10 cellular contexts compared by ENCODE assay signal in the genomic region with DNA sequence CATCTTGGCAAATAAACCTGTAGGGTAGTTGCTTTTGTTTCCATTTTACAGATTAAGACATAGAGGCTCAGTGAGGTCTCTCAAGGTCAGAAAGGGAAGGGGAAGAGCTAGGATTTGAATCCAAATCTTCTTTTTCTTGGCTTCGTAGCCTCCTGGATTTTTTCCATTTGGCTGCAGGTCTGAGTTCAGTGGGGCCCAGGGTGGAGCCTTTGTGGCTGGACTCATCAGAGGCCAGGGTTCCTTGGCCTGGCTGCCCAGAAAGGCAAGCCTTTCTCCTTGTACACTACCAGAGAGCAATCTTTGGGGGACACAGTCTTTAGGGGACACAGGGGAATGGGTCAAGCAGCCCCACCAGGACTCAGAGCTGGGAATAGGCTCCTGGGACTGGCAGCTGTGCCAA. TPM values are rescaled to one million over a fixed set of nuclear protein-coding genes. Genes with fewer than 3 reads are reported as not detected.
A peak's percentile ranks its signal among the peaks of the same experiment; 100 is the strongest.
DNase-seq lines count a peak whose midpoint lies in the region; ATAC-seq, FAIRE-seq and TF ChIP-seq lines count a peak whose summit lies in the region.
"Had no signal": no experiment of that assay in that cellular context is flagged by ENCODE, and none has a peak within 500 bp of the region (broad histone marks: within the 10 kb centered on the region; RNA-seq: fewer than 3 reads in every experiment).

No MANE protein-coding gene starts in this region.

- POLR2A ChIA-PET in activated CD4-positive, alpha-beta memory T cell treated with anti-CD3 and anti-CD28 coated beads for 36 hours (lab: Charles Lee): interaction anchor here (0.6 to 10.5 kb wide), 5 partner anchors 14 to 223 kb away, joined by 3 to 124 read pairs (median 3); a partner anchor contains a TSS
- POLR2A ChIA-PET in activated CD4-positive, alpha-beta memory T cell treated with anti-CD3 and anti-CD28 coated beads, Interleukin-2, amount 10 ng/mL, durations not matched to agents 7 days and 5 days (lab: Charles Lee): interaction anchor here (1.3 to 26.0 kb wide), 8 partner anchors 8 to 144 kb away, joined by 4 to 1205 read pairs (median 32); a partner anchor contains a TSS
- POLR2A ChIA-PET in K562 (lab: Yijun Ruan, JAX): interaction anchor here (0.6 kb wide), 1 partner anchor 180 kb away, joined by 3 read pairs; no protein-coding TSS in a partner anchor

- no peak for TF ChIP-seq POLR2A in K562 (conservative IDR thresholded peaks at IDR 0.05)
- TF ChIP-seq POLR2A in right lobe of liver (IDR thresholded peaks at IDR 0.05): no peak

- no peak for TF ChIP-seq RAD21 in K562 (CRISPR knock-in tag; conservative IDR thresholded peaks at IDR 0.05 in 1 of 2, IDR thresholded peaks at IDR 0.05 in 1 of 2)

- BruUV-seq in K562 (replicated peaks; lab: Mats Ljungman, UMichigan): no TSS peak

- H3K4me3 ChIP-seq in K562 (no peak overlapping the region), right lobe of liver (no peak overlapping the region), tibial artery (no peak overlapping the region)
- H3K4me3 ChIP-seq: adrenal gland, neural progenitor cell had no signal

- H2AFZ ChIP-seq in K562 (ENCODE audit: low read depth, low read length): peak overlapping the region; percentile 72; the same call in 1 of the 2 replicates

- TF ChIP-seq EP300 in K562 (IDR thresholded peaks at IDR 0.05; ENCODE audit: low read length): no peak

- peaks cover 2 to 11% of the 10 kb centered on the region in 2 experiments; a peak in 3 of 5 replicates for H3K27me3 ChIP-seq in K562 (ENCODE audit: control insufficient read depth in 2 of 2, insufficient read depth in 2 of 2, low read length in 2 of 2)
- H3K27me3 ChIP-seq in right lobe of liver: no peaks in the 10 kb centered on the region
- no peaks in the 10 kb centered on the region for H3K27me3 ChIP-seq in tibial artery
- H3K27me3 ChIP-seq: adrenal gland, neural progenitor cell had no signal

- H3K9me3 ChIP-seq in K562 (replicated peaks; ENCODE audit: control insufficient read depth, insufficient read depth, low read depth, low read length) (no peaks in the 10 kb centered on the region), right lobe of liver (no peaks in the 10 kb centered on the region), tibial artery (no peaks in the 10 kb centered on the region)
- H3K9me3 ChIP-seq: adrenal gland had no signal

- H3K27me3 Mint-ChIP-seq in activated CD4-positive, alpha-beta memory T cell treated with anti-CD3 and anti-CD28 coated beads for 36 hours: no peaks in the 10 kb centered on the region
- peaks cover 9% of the 10 kb centered on the region for H3K27me3 Mint-ChIP-seq in activated CD4-positive, alpha-beta memory T cell treated with anti-CD3 and anti-CD28 coated beads, Interleukin-2, amount 10 ng/mL, durations not matched to agents 7 days and 5 days

- no peak for ATAC-seq in K562
- peak in 1 of 4 donors; percentile 9 for ATAC-seq in right lobe of liver

- peak overlapping the region in 1 of 2 experiments; percentile 27; a peak in 1 of 4 replicates for H3K9ac ChIP-seq in K562 (ENCODE audit: insufficient read depth in 1 of 2, low read depth in 2 of 2, low read length in 2 of 2)
- H3K9ac ChIP-seq: neural progenitor cell had no signal

- peaks cover 54% of the 10 kb centered on the region for H3K4me1 Mint-ChIP-seq in activated CD4-positive, alpha-beta memory T cell treated with anti-CD3 and anti-CD28 coated beads for 36 hours (ENCODE audit: low read depth)
- peaks cover 52% of the 10 kb centered on the region for H3K4me1 Mint-ChIP-seq in activated CD4-positive, alpha-beta memory T cell treated with anti-CD3 and anti-CD28 coated beads, Interleukin-2, amount 10 ng/mL, durations not matched to agents 7 days and 5 days

- H3K27ac ChIP-seq in K562 (ENCODE audit: extremely low read depth, low read depth, low read length) (no peak overlapping the region), right lobe of liver (peak overlapping the region; percentile 20 to 35 (median 30)), tibial artery (peak overlapping the region; percentile 94)
- H3K27ac ChIP-seq: neural progenitor cell had no signal

- H3K27ac Mint-ChIP-seq in activated CD4-positive, alpha-beta memory T cell treated with anti-CD3 and anti-CD28 coated beads for 36 hours: peak overlapping the region; percentile 99
- H3K27ac Mint-ChIP-seq in activated CD4-positive, alpha-beta memory T cell treated with anti-CD3 and anti-CD28 coated beads, Interleukin-2, amount 10 ng/mL, durations not matched to agents 7 days and 5 days: no peak overlapping the region
- H3K27ac Mint-ChIP-seq: neural progenitor cell had no signal

- H3K4me1 ChIP-seq in K562 (replicated peaks in 1 of 2; ENCODE audit: control insufficient read depth in 2 of 2, insufficient read depth in 2 of 2, low read length in 2 of 2): peaks cover 13 to 32% of the 10 kb centered on the region in 2 experiments
- H3K4me1 ChIP-seq in right lobe of liver: peaks cover 2 to 43% (median 19%) of the 10 kb centered on the region in 4 donors
- H3K4me1 ChIP-seq in tibial artery: peaks cover 6 to 86% (median 67%) of the 10 kb centered on the region in 4 donors

- H3K9me3 Mint-ChIP-seq in activated CD4-positive, alpha-beta memory T cell treated with anti-CD3 and anti-CD28 coated beads for 36 hours: no peaks in the 10 kb centered on the region
- H3K9me3 Mint-ChIP-seq in activated CD4-positive, alpha-beta memory T cell treated with anti-CD3 and anti-CD28 coated beads, Interleukin-2, amount 10 ng/mL, durations not matched to agents 7 days and 5 days: no peaks in the 10 kb centered on the region
- H3K9me3 Mint-ChIP-seq: neural progenitor cell had no signal

- H3K4me2 ChIP-seq in K562 (ENCODE audit: insufficient read depth, low read length): no peak overlapping the region
- H3K4me2 ChIP-seq: neural progenitor cell had no signal

- 75% methylated on average over 1 of the region's 1 CpG for WGBS in K562 (ENCODE audit: insufficient coverage, low coverage, missing lambda C conversion rate)
- 33% methylated on average over 1 of the region's 1 CpG for WGBS in right lobe of liver (ENCODE audit: insufficient coverage, low coverage, low lambda C conversion rate, missing lambda C conversion rate)

- no peaks in the 10 kb centered on the region for H3K36me3 Mint-ChIP-seq in activated CD4-positive, alpha-beta memory T cell treated with anti-CD3 and anti-CD28 coated beads for 36 hours
- no peaks in the 10 kb centered on the region for H3K36me3 Mint-ChIP-seq in activated CD4-positive, alpha-beta memory T cell treated with anti-CD3 and anti-CD28 coated beads, Interleukin-2, amount 10 ng/mL, durations not matched to agents 7 days and 5 days (ENCODE audit: low read depth)
- H3K36me3 Mint-ChIP-seq: neural progenitor cell had no signal

- no peak for TF ChIP-seq CTCF in K562 (IDR thresholded peaks at IDR 0.05 in 2 of 3, conservative IDR thresholded peaks at IDR 0.05 in 1 of 3; ENCODE audit: insufficient read depth in 2 of 3, low read depth in 1 of 3, low read length in 3 of 3)
- TF ChIP-seq CTCF in right lobe of liver (IDR thresholded peaks at IDR 0.05): no peak
- no peak for TF ChIP-seq CTCF in tibial artery (IDR thresholded peaks at IDR 0.05)

- in situ Hi-C loops in K562 (cut with MboI): loop anchor here (25.0 kb wide), 1 partner anchor 325 kb away; no protein-coding TSS in a partner anchor

- H3K79me2 ChIP-seq in K562 (ENCODE audit: control insufficient read depth, insufficient read depth, low read length): no peaks in the 10 kb centered on the region

- DNase-seq in activated CD4-positive, alpha-beta memory T cell treated with anti-CD3 and anti-CD28 coated beads for 36 hours: no peak
- no peak for DNase-seq in activated CD4-positive, alpha-beta memory T cell treated with anti-CD3 and anti-CD28 coated beads, Interleukin-2, amount 10 ng/mL, durations not matched to agents 7 days and 5 days
- DNase-seq in K562 (ENCODE audit: extremely low read depth in 1 of 4, low spot score in 3 of 4) (no peak), right lobe of liver (no peak), tibial artery (peak; percentile 63 to 69), NCI-H1436 (lab: John Stamatoyannopoulos, UW) (no peak), germinal center (ENCODE audit: low spot score) (no peak), CD1c-positive myeloid dendritic cell (ENCODE audit: extremely low spot score) (no peak)

- H3K4me3 Mint-ChIP-seq in activated CD4-positive, alpha-beta memory T cell treated with anti-CD3 and anti-CD28 coated beads for 36 hours: no peak overlapping the region
- H3K4me3 Mint-ChIP-seq in activated CD4-positive, alpha-beta memory T cell treated with anti-CD3 and anti-CD28 coated beads, Interleukin-2, amount 10 ng/mL, durations not matched to agents 7 days and 5 days: no peak overlapping the region
- H3K4me3 Mint-ChIP-seq: neural progenitor cell had no signal

- no peaks in the 10 kb centered on the region for H4K20me1 ChIP-seq in K562 (replicated peaks; ENCODE audit: control insufficient read depth, insufficient read depth, low read length)

- H3K36me3 ChIP-seq in K562 (ENCODE audit: control insufficient read depth, insufficient read depth, low read length): no peaks in the 10 kb centered on the region
- H3K36me3 ChIP-seq in right lobe of liver: no peaks in the 10 kb centered on the region
- no peaks in the 10 kb centered on the region for H3K36me3 ChIP-seq in tibial artery
- H3K36me3 ChIP-seq: adrenal gland, neural progenitor cell had no signal

- no peaks in the 10 kb centered on the region for H3K9me1 ChIP-seq in K562 (ENCODE audit: control insufficient read depth, insufficient read depth, low read length)

- no peak for FAIRE-seq in K562 (lab: Jason Lieb, UNC)

- CTCF ChIA-PET in activated CD4-positive, alpha-beta memory T cell treated with anti-CD3 and anti-CD28 coated beads for 36 hours (lab: Charles Lee): interaction anchor here (0.6 to 6.3 kb wide), 21 partner anchors 13 to 181 kb away, joined by 3 to 76 read pairs (median 5); a partner anchor contains a TSS
- CTCF ChIA-PET in activated CD4-positive, alpha-beta memory T cell treated with anti-CD3 and anti-CD28 coated beads, Interleukin-2, amount 10 ng/mL, durations not matched to agents 7 days and 5 days (lab: Charles Lee): interaction anchor here (0.7 to 8.0 kb wide), 26 partner anchors 10 to 219 kb away, joined by 3 to 66 read pairs (median 4); a partner anchor contains a TSS
- CTCF ChIA-PET in K562 (lab: Yijun Ruan, JAX; ENCODE audit: low intra/inter-chr PET ratio): interaction anchor here (0.6 to 2.5 kb wide), 5 partner anchors 21 to 382 kb away, joined by 3 to 12 read pairs (median 3); no protein-coding TSS in a partner anchor

- intact Hi-C loops in activated CD4-positive, alpha-beta memory T cell treated with anti-CD3 and anti-CD28 coated beads for 36 hours (cut with micrococcal nuclease): no loop called here
- intact Hi-C loops in K562 (cut with micrococcal nuclease) (loop anchor here (2.0 to 10.0 kb wide), 5 partner anchors 60 to 322 kb away; a partner anchor contains a TSS), right lobe of liver (cut with DNase I) (loop anchor here (10.0 kb wide), 2 partner anchors 172 to 182 kb away; no protein-coding TSS in a partner anchor), tibial artery (cut with DNase I; ENCODE audit: low total_unique reads) (loop anchor here (5.0 kb wide), 1 partner anchor 60 kb away; a partner anchor contains a TSS)

RNA-seq across cellular contexts. Expression of a gene that starts 10.5 kb away (rescaled TPM):
- total RNA-seq in activated CD4-positive, alpha-beta memory T cell treated with anti-CD3 and anti-CD28 coated beads for 36 hours: 100 to 1,000 TPM; 124 TPM
- total RNA-seq in activated CD4-positive, alpha-beta memory T cell treated with anti-CD3 and anti-CD28 coated beads, Interleukin-2, amount 10 ng/mL, durations not matched to agents 7 days and 5 days: 10 to 100 TPM; 73.6 to 74.3 TPM
- 2.6 and 5.9 TPM in 2 replicates for total RNA-seq in K562 (2011; cell fraction: chromatin; rRNA removed; ENCODE audit: low replicate concordance)
- total RNA-seq in K562 (2011; cell fraction: nucleolus; rRNA removed): 3.0 and 4.3 TPM in 2 replicates
- total RNA-seq in K562 (2011; cell fraction: nucleoplasm; rRNA removed): 2.1 and 2.3 TPM in 2 replicates
- total RNA-seq in K562 (2014; rRNA removed): not detected in 2 replicates
- total RNA-seq in K562 (2014; rRNA removed; fragmentation: Illumina TruSeq; extraction: Trizol): 0.04 TPM in 1 of 2 replicates, not detected in the other
- 0.04 TPM in 1 of 2 replicates, not detected in the other for total RNA-seq in K562 (2015; rRNA removed; fragmentation: Illumina TruSeq; extraction: Trizol)
- total RNA-seq in K562 (2021): 0.38 and 0.47 TPM in 2 replicates
- polyA plus RNA-seq in K562 (2011; rRNA removed): 0.37 and 1.1 TPM in 2 replicates
- 0.29 and 1.3 TPM in 2 replicates for polyA plus RNA-seq in K562 (2011; cell fraction: cytosol; rRNA removed)
- polyA plus RNA-seq in K562 (2011; cell fraction: nucleus; rRNA removed): 0.18 and 1.4 TPM in 2 replicates
- 0.13 and 0.18 TPM in 2 replicates for polyA plus RNA-seq in K562 (2012)
- 0.06 and 0.12 TPM in 2 replicates for polyA plus RNA-seq in K562 (2014; fragmentation: Illumina TruSeq; extraction: Trizol)
- polyA plus RNA-seq in K562 (2014; fragmentation: Nextera tagmentation; extraction: Ambion mirVana): under 1 TPM in 1 of 2 experiments, not detected in 1; 0.01 TPM
- 0.01 and 0.03 TPM in 2 replicates for polyA plus RNA-seq in K562 (2014; rRNA removed)
- polyA minus RNA-seq in K562 (2011; rRNA and poly(A)+ RNA removed): 1.3 and 3.1 TPM in 2 replicates
- 0.76 TPM in 1 of 2 replicates, not detected in the other for polyA minus RNA-seq in K562 (2011; cell fraction: cytosol; rRNA and poly(A)+ RNA removed)
- polyA minus RNA-seq in K562 (2011; cell fraction: nucleus; rRNA and poly(A)+ RNA removed): 0.89 and 2.3 TPM in 2 replicates
- total RNA-seq in right lobe of liver: 1 to 10 TPM in 5 of 6 experiments, under 1 TPM in 1; 0.99 to 2.5 (median 2.1) TPM

Comparison
In these comparisons a context has a peak if more than half of its experiments do, and no peak if none do; other contexts are left out.
1. DNase-seq: peak in tibial artery (2 of 2); none in activated CD4-positive, alpha-beta memory T cell treated with anti-CD3 and anti-CD28 coated beads for 36 hours (single experiment), activated CD4-positive, alpha-beta memory T cell treated with anti-CD3 and anti-CD28 coated beads, Interleukin-2, amount 10 ng/mL, durations not matched to agents 7 days and 5 days (single experiment), K562 (0 of 4), right lobe of liver (0 of 3), NCI-H1436 (single experiment), germinal center (single experiment) and CD1c-positive myeloid dendritic cell (single experiment).
2. RNA of a gene that starts 10.5 kb away (total RNA-seq): 124 TPM in activated CD4-positive, alpha-beta memory T cell treated with anti-CD3 and anti-CD28 coated beads for 36 hours and 73.6 to 74.3 TPM in activated CD4-positive, alpha-beta memory T cell treated with anti-CD3 and anti-CD28 coated beads, Interleukin-2, amount 10 ng/mL, durations not matched to agents 7 days and 5 days; 0.99 to 2.5 TPM in right lobe of liver and 0.04 to 5.9 TPM in K562; every median in the first group is over 10 times any median in the second.